8 cellular contexts compared by ENCODE assay signal in genomic region chr5:79513519-79514390, GRCh38. TPM values are rescaled to one million over a fixed set of nuclear protein-coding genes. Genes with fewer than 3 reads are reported as not detected.
A peak's percentile ranks its signal among the peaks of the same experiment; 100 is the strongest.
DNase-seq lines count a peak whose midpoint lies in the region; ATAC-seq and TF ChIP-seq lines count a peak whose summit lies in the region.

Gene HOMER1, minus strand, starts transcription at chr5:79514134. Its CDS starts 1,360 bp downstream, at chr5:79512774.

- no peak for TF ChIP-seq POLR2A in ovary (IDR thresholded peaks at IDR 0.05)

- H3K27me3 ChIP-seq in ovary (no peaks in the 10 kb centered on the region), tibial artery (no peaks in the 10 kb centered on the region)

- peak within 1 kb of the TSS; percentile 90 to 92 for H3K27ac Mint-ChIP-seq in activated naive CD4-positive, alpha-beta T cell treated with anti-CD3 and anti-CD28 coated beads, Interleukin-2, amount 50 U/mL, for 72 hours

- TF ChIP-seq EP300 in ovary (IDR thresholded peaks at IDR 0.05) = no peak

- H3K9me3 ChIP-seq in SK-N-MC (ENCODE audit: low read depth, low read length) (no peaks in the 10 kb centered on the region), ovary (no peaks in the 10 kb centered on the region), tibial artery (no peaks in the 10 kb centered on the region)

- H3K4me3 ChIP-seq in SK-N-MC = peak within 1 kb of the TSS; percentile 92
- H3K4me3 ChIP-seq in ovary = peak within 1 kb of the TSS; percentile 60
- H3K4me3 ChIP-seq in tibial artery = peak within 1 kb of the TSS; percentile 89 to 97

- H3K36me3 ChIP-seq in SK-N-MC (ENCODE audit: insufficient read depth, low read length) = no peaks in the 10 kb centered on the region
- no peaks in the 10 kb centered on the region for H3K36me3 ChIP-seq in ovary
- no peaks in the 10 kb centered on the region for H3K36me3 ChIP-seq in tibial artery

- DNase-seq in ELF-1 (ENCODE audit: low read depth, low spot score) = peak; percentile 83
- peak; percentile 79 for DNase-seq in KBM-7
- DNase-seq in SK-N-MC (ENCODE audit: low read depth, low spot score) = no peak
- peak; percentile 71 to 73 for DNase-seq in activated naive CD4-positive, alpha-beta T cell treated with anti-CD3 and anti-CD28 coated beads, Interleukin-2, amount 50 U/mL, for 72 hours (ENCODE audit: low spot score in 2 of 2)
- peak; percentile 88 for DNase-seq in glomerular visceral epithelial cell (ENCODE audit: extremely low spot score)
- DNase-seq in ovary = peak; percentile 83 to 90 (median 89)
- DNase-seq in tibial artery = peak; percentile 69 to 88

- TF ChIP-seq CTCF in ovary (IDR thresholded peaks at IDR 0.05) (no peak), tibial artery (IDR thresholded peaks at IDR 0.05) (no peak)

- no peaks in the 10 kb centered on the region for H3K9me3 Mint-ChIP-seq in activated naive CD4-positive, alpha-beta T cell treated with anti-CD3 and anti-CD28 coated beads, Interleukin-2, amount 50 U/mL, for 72 hours

- in situ Hi-C loops in KBM-7 (cut with MboI; ENCODE audit: low pct_unique_long_range_greater_than_20kb, low sequenced_read_pairs) = no loop called here

- WGBS in ovary, 3 donors = 0 to 1% (median 0%) methylated on average over 49 to 102 of the region's 102 CpGs

- ATAC-seq in GM21786 (IDR thresholded peaks at IDR 0.05; ENCODE audit: unreplicated experiment) = peak; percentile 48
- ATAC-seq in activated naive CD4-positive, alpha-beta T cell treated with anti-CD3 and anti-CD28 coated beads, Interleukin-2, amount 50 U/mL, for 72 hours = peak; percentile 66 to 78

- H3K4me1 ChIP-seq in ovary (ENCODE audit: insufficient read depth) (peaks cover 2% of the 10 kb centered on the region), tibial artery (peaks cover 0 to 15% (median 7%) of the 10 kb centered on the region in 4 donors)

- H3K27ac ChIP-seq in SK-N-MC = peak within 1 kb of the TSS; percentile 23; the same call in 1 of the 2 replicates
- peak within 1 kb of the TSS; percentile 98 to 99 for H3K27ac ChIP-seq in ovary
- peak within 1 kb of the TSS; percentile 90 to 98 for H3K27ac ChIP-seq in tibial artery

- H3K36me3 Mint-ChIP-seq in activated naive CD4-positive, alpha-beta T cell treated with anti-CD3 and anti-CD28 coated beads, Interleukin-2, amount 50 U/mL, for 72 hours = peaks cover 0 to 5% of the 10 kb centered on the region in 2 donors

- intact Hi-C loops in ovary (cut with DNase I) = no loop called here
- intact Hi-C loops in tibial artery (cut with DNase I; ENCODE audit: low total_unique reads) = loop anchor here (5.0 kb wide), 1 partner anchor 99 kb away; the partner anchor contains the start of gene TENT2

- peak within 1 kb of the TSS; percentile 63 for H3K9ac ChIP-seq in SK-N-MC (ENCODE audit: insufficient read length)

RNA-seq across cellular contexts. Expression of gene HOMER1, which starts in this region (rescaled TPM):
- total RNA-seq in activated naive CD4-positive, alpha-beta T cell treated with anti-CD3 and anti-CD28 coated beads, Interleukin-2, amount 50 U/mL, for 72 hours = 1 to 10 TPM; 2.0 to 8.5 TPM
- total RNA-seq in ovary = 10 to 100 TPM in 5 of 7 donors, 1 to 10 TPM in 2; 8.1 to 37.8 (median 11.8) TPM
- polyA plus RNA-seq in ovary = 1 to 10 TPM; 1.8 to 2.8 TPM

Comparison
In these comparisons a context has a peak if more than half of its experiments do, and no peak if none do; other contexts are left out.
1. H3K27ac ChIP-seq: peak in every context shown above with its lines; median percentile 98 in ovary; 94 in tibial artery; 23 in SK-N-MC.